In genomic region chr14:40010961-40011360, GRCh38 we compare ENCODE assay signal across 9 cellular contexts.
"Had no signal": no experiment of that assay in that cellular context is flagged by ENCODE, and none has a peak within 500 bp of the region (broad histone marks: within the 10 kb centered on the region; RNA-seq: fewer than 3 reads in every experiment).

No MANE protein-coding gene starts in this region.

- H3K4me3 Mint-ChIP-seq: HFFc6, IgD-negative memory B cell had no signal

- H3K4me1 ChIP-seq: HAP-1 had no signal

- FAIRE-seq: HTR-8/SVneo had no signal

- H3K27me3 Mint-ChIP-seq: IgD-negative memory B cell had no signal

- H3K9me3 ChIP-seq: HAP-1 had no signal

- H3K4me1 Mint-ChIP-seq: IgD-negative memory B cell had no signal

- H3K27ac Mint-ChIP-seq: HFFc6, IgD-negative memory B cell had no signal

- H2AFZ ChIP-seq: GM23248 had no signal

- H3K9ac ChIP-seq: GM23248 had no signal

- ATAC-seq: HCT116 had no signal

- DNase-seq: GM23248, GOT3, H7, HFFc6, KG1 had no signal

- H3K27ac ChIP-seq: GM23248 had no signal

- H3K36me3 ChIP-seq: HAP-1 had no signal

- H3K36me3 Mint-ChIP-seq: IgD-negative memory B cell had no signal

- H3K4me3 ChIP-seq: GM23248, HAP-1 had no signal
